In genomic region chr19:10260141-10260584, GRCh38 we compare ENCODE assay signal across 10 cellular contexts. TPM values are rescaled to one million over a fixed set of nuclear protein-coding genes. Genes with fewer than 3 reads are reported as not detected.
DNase-seq lines count a peak whose midpoint lies in the region; ATAC-seq and TF ChIP-seq lines count a peak whose summit lies in the region.
"Had no signal": no experiment of that assay in that cellular context is flagged by ENCODE, and none has a peak within 500 bp of the region (broad histone marks: within the 10 kb centered on the region; RNA-seq: fewer than 3 reads in every experiment).

No MANE protein-coding gene starts in this region.

- peak; percentile 73 for DNase-seq in NB4 (ENCODE audit: low read depth)
- DNase-seq in activated CD8-positive, alpha-beta T cell treated with anti-CD3 and anti-CD28 coated beads for 36 hours, result peak; percentile 86
- peak; percentile 77 for DNase-seq in kidney glomerular epithelial cell (lab: John Stamatoyannopoulos, UW)
- peak; percentile 41 to 79 for DNase-seq in stimulated activated effector memory CD8-positive, alpha-beta T cell treated with anti-CD3 and anti-CD28 coated beads, Interleukin-12 subunit alpha, Interleukin-12 subunit beta, amount 100 ng/mL, for 72 hours (ENCODE audit: low spot score in 2 of 2)
- DNase-seq in hippocampal formation (lab: John Stamatoyannopoulos, UW), result no peak
- DNase-seq in AG20443 (ENCODE audit: low spot score), result no peak
- DNase-seq: trophoblast cell had no signal

- H3K4me1 Mint-ChIP-seq in activated CD8-positive, alpha-beta T cell treated with anti-CD3 and anti-CD28 coated beads for 36 hours (ENCODE audit: low read depth), result peaks cover 32% of the 10 kb centered on the region
- peaks cover 24% of the 10 kb centered on the region for H3K4me1 Mint-ChIP-seq in stimulated activated effector memory CD8-positive, alpha-beta T cell treated with anti-CD3 and anti-CD28 coated beads, Interleukin-12 subunit alpha, Interleukin-12 subunit beta, amount 100 ng/mL, for 72 hours

- intact Hi-C loops in activated CD8-positive, alpha-beta T cell treated with anti-CD3 and anti-CD28 coated beads for 36 hours (cut with micrococcal nuclease), result no loop called here

- POLR2A ChIA-PET in activated CD8-positive, alpha-beta T cell treated with anti-CD3 and anti-CD28 coated beads for 36 hours (lab: Charles Lee), result interaction anchor here (0.7 to 4.0 kb wide), 24 partner anchors 10 to 160 kb away, joined by 3 to 42 read pairs (median 4); partner anchors contain the start of genes DNMT1, ICAM1, ICAM5 and PDE4A

- H3K9me3 Mint-ChIP-seq in activated CD8-positive, alpha-beta T cell treated with anti-CD3 and anti-CD28 coated beads for 36 hours, result no peaks in the 10 kb centered on the region
- H3K9me3 Mint-ChIP-seq in stimulated activated effector memory CD8-positive, alpha-beta T cell treated with anti-CD3 and anti-CD28 coated beads, Interleukin-12 subunit alpha, Interleukin-12 subunit beta, amount 100 ng/mL, for 72 hours, result no peaks in the 10 kb centered on the region

- CTCF ChIA-PET in activated CD8-positive, alpha-beta T cell treated with anti-CD3 and anti-CD28 coated beads for 36 hours (lab: Charles Lee), result interaction anchor here (0.7 to 8.6 kb wide), 22 partner anchors 10 to 293 kb away, joined by 3 to 168 read pairs (median 4); partner anchors contain the start of genes CDC37, ICAM1, ICAM5 and RAVER1

- H3K36me3 Mint-ChIP-seq in activated CD8-positive, alpha-beta T cell treated with anti-CD3 and anti-CD28 coated beads for 36 hours (ENCODE audit: low read depth), result peaks cover 36% of the 10 kb centered on the region
- peaks cover 49% of the 10 kb centered on the region for H3K36me3 Mint-ChIP-seq in stimulated activated effector memory CD8-positive, alpha-beta T cell treated with anti-CD3 and anti-CD28 coated beads, Interleukin-12 subunit alpha, Interleukin-12 subunit beta, amount 100 ng/mL, for 72 hours

- H3K4me3 Mint-ChIP-seq in activated CD8-positive, alpha-beta T cell treated with anti-CD3 and anti-CD28 coated beads for 36 hours, result peak overlapping the region; percentile 24
- peak overlapping the region; percentile 69 for H3K4me3 Mint-ChIP-seq in stimulated activated effector memory CD8-positive, alpha-beta T cell treated with anti-CD3 and anti-CD28 coated beads, Interleukin-12 subunit alpha, Interleukin-12 subunit beta, amount 100 ng/mL, for 72 hours

- TF ChIP-seq POLR2A in NB4 (IDR thresholded peaks at IDR 0.05; ENCODE audit: extremely low read depth, insufficient read length), result no peak

- no peaks in the 10 kb centered on the region for H3K27me3 Mint-ChIP-seq in activated CD8-positive, alpha-beta T cell treated with anti-CD3 and anti-CD28 coated beads for 36 hours

- no peak overlapping the region for H3K4me3 ChIP-seq in NB4 (ENCODE audit: low read depth, low read length)

- TF ChIP-seq CTCF in NB4 (IDR thresholded peaks at IDR 0.05; ENCODE audit: low read depth, low read length), result peak; percentile 0
- no peak for TF ChIP-seq CTCF in activated CD8-positive, alpha-beta T cell treated with anti-CD3 and anti-CD28 coated beads for 36 hours (IDR thresholded peaks at IDR 0.05)

- ATAC-seq in activated CD8-positive, alpha-beta T cell treated with anti-CD3 and anti-CD28 coated beads for 36 hours, result peak; percentile 68
- peak; percentile 79 for ATAC-seq in stimulated activated effector memory CD8-positive, alpha-beta T cell treated with anti-CD3 and anti-CD28 coated beads, Interleukin-12 subunit alpha, Interleukin-12 subunit beta, amount 100 ng/mL, for 72 hours
- ATAC-seq in HG02973 (IDR thresholded peaks at IDR 0.05; ENCODE audit: unreplicated experiment), result no peak

- peak overlapping the region; percentile 92 for H3K27ac Mint-ChIP-seq in activated CD8-positive, alpha-beta T cell treated with anti-CD3 and anti-CD28 coated beads for 36 hours
- H3K27ac Mint-ChIP-seq in stimulated activated effector memory CD8-positive, alpha-beta T cell treated with anti-CD3 and anti-CD28 coated beads, Interleukin-12 subunit alpha, Interleukin-12 subunit beta, amount 100 ng/mL, for 72 hours, result peak overlapping the region; percentile 89

RNA-seq across cellular contexts. Expression of gene MRPL4, which starts 8.1 kb away (rescaled TPM):
- total RNA-seq in activated CD8-positive, alpha-beta T cell treated with anti-CD3 and anti-CD28 coated beads for 36 hours, result 100 to 1,000 TPM; 151 to 153 TPM

RNA-seq across cellular contexts. Expression of gene ICAM1, which starts 10.8 kb away (rescaled TPM):
- total RNA-seq in activated CD8-positive, alpha-beta T cell treated with anti-CD3 and anti-CD28 coated beads for 36 hours, result 10 to 100 TPM; 35.5 to 37.2 TPM

RNA-seq across cellular contexts. Expression of gene ICAM4, which starts 26.6 kb away (rescaled TPM):
- under 1 TPM; 0.36 to 0.54 TPM for total RNA-seq in activated CD8-positive, alpha-beta T cell treated with anti-CD3 and anti-CD28 coated beads for 36 hours
- total RNA-seq: chondrocyte, NCI-H460 had no signal

RNA-seq across cellular contexts. Expression of gene S1PR2, which starts 29.0 kb away (rescaled TPM):
- total RNA-seq in activated CD8-positive, alpha-beta T cell treated with anti-CD3 and anti-CD28 coated beads for 36 hours, result 1 to 10 TPM; 6.3 to 6.6 TPM

RNA-seq across cellular contexts. Expression of gene ICAM5, which starts 29.6 kb away (rescaled TPM):
- total RNA-seq in activated CD8-positive, alpha-beta T cell treated with anti-CD3 and anti-CD28 coated beads for 36 hours, result 1 to 10 TPM; 5.0 to 5.3 TPM

Comparison
In these comparisons a context has a peak if more than half of its experiments do, and no peak if none do; other contexts are left out.
1. DNase-seq: peak in NB4 (single experiment), activated CD8-positive, alpha-beta T cell treated with anti-CD3 and anti-CD28 coated beads for 36 hours (single experiment), kidney glomerular epithelial cell (single experiment) and stimulated activated effector memory CD8-positive, alpha-beta T cell treated with anti-CD3 and anti-CD28 coated beads, Interleukin-12 subunit alpha, Interleukin-12 subunit beta, amount 100 ng/mL, for 72 hours (2 of 2); none in hippocampal formation (0 of 2) and AG20443 (single experiment).